ENCODE assay signal across 8 cellular contexts in genomic region chr20:34362502-34363061, GRCh38. TPM values are rescaled to one million over a fixed set of nuclear protein-coding genes. Genes with fewer than 3 reads are reported as not detected.
DNase-seq lines count a peak whose midpoint lies in the region; ATAC-seq and TF ChIP-seq lines count a peak whose summit lies in the region.

No MANE protein-coding gene starts in this region.

- POLR2A ChIA-PET in MCF 10A (lab: Yijun Ruan, JAX), result interaction anchor here (0.6 to 3.8 kb wide), 21 partner anchors 9 to 341 kb away, joined by 3 to 70 read pairs (median 10); partner anchors contain the start of genes AHCY, DYNLRB1 and EIF2S2
- POLR2A ChIA-PET in naive thymus-derived CD8-positive, alpha-beta T cell (lab: Charles Lee), result interaction anchor here (0.6 to 2.1 kb wide), 11 partner anchors 10 to 1591 kb away, joined by 3 to 11 read pairs (median 5); partner anchors contain the start of genes AHCY, DYNLRB1, PIGU and SCAND1

- peak overlapping the region; percentile 82; the same call in 1 of the 2 replicates for H3K27ac ChIP-seq in C4-2B

- TF ChIP-seq CTCF in C4-2B (conservative IDR thresholded peaks at IDR 0.05) (no peak), MCF 10A (IDR thresholded peaks at IDR 0.05; ENCODE audit: unreplicated experiment) (no peak)

- H3K27me3 Mint-ChIP-seq in MCF 10A (ENCODE audit: insufficient read depth, unreplicated experiment), result no peaks in the 10 kb centered on the region
- no peaks in the 10 kb centered on the region for H3K27me3 Mint-ChIP-seq in naive thymus-derived CD8-positive, alpha-beta T cell

- peaks cover 13% of the 10 kb centered on the region for H3K4me1 Mint-ChIP-seq in MCF 10A (ENCODE audit: insufficient read depth, unreplicated experiment)
- H3K4me1 Mint-ChIP-seq in naive thymus-derived CD8-positive, alpha-beta T cell, result peaks cover 18 to 45% (median 37%) of the 10 kb centered on the region in 4 donors

- no peaks in the 10 kb centered on the region for H3K9me3 Mint-ChIP-seq in MCF 10A (ENCODE audit: unreplicated experiment)
- no peaks in the 10 kb centered on the region for H3K9me3 Mint-ChIP-seq in naive thymus-derived CD8-positive, alpha-beta T cell

- CTCF ChIA-PET in MCF 10A (lab: Yijun Ruan, JAX), result interaction anchor here (0.6 to 7.7 kb wide), 17 partner anchors 8 to 407 kb away, joined by 3 to 58 read pairs (median 3); partner anchors contain the start of gene DYNLRB1

- peak overlapping the region; percentile 95 for H3K4me3 Mint-ChIP-seq in MCF 10A (ENCODE audit: unreplicated experiment)
- H3K4me3 Mint-ChIP-seq in naive thymus-derived CD8-positive, alpha-beta T cell, result peak overlapping the region; percentile 84 to 100 (median 100)

- no TSS peak for BruUV-seq in MCF 10A (replicated peaks; lab: Mats Ljungman, UMichigan)

- H3K36me3 Mint-ChIP-seq in MCF 10A (ENCODE audit: insufficient read depth, unreplicated experiment), result peaks cover 25% of the 10 kb centered on the region
- peaks cover 0 to 10% (median 2%) of the 10 kb centered on the region in 3 donors for H3K36me3 Mint-ChIP-seq in naive thymus-derived CD8-positive, alpha-beta T cell

- no peak for DNase-seq in MCF 10A (ENCODE audit: unreplicated experiment)
- DNase-seq in naive thymus-derived CD8-positive, alpha-beta T cell, result no peak
- no peak for DNase-seq in NCI-H2107 (lab: John Stamatoyannopoulos, UW)
- no peak for DNase-seq in NCI-H524 (lab: John Stamatoyannopoulos, UW)

- ATAC-seq in HG03439 (IDR thresholded peaks at IDR 0.05; ENCODE audit: unreplicated experiment) (peak; percentile 7), HG02610 (IDR thresholded peaks at IDR 0.05; ENCODE audit: unreplicated experiment) (no peak), HG02571 (IDR thresholded peaks at IDR 0.05; ENCODE audit: unreplicated experiment) (no peak)
- peak; percentile 24 to 34 for ATAC-seq in naive thymus-derived CD8-positive, alpha-beta T cell

- peak overlapping the region; percentile 100 for H3K27ac Mint-ChIP-seq in MCF 10A (ENCODE audit: low read depth, unreplicated experiment)
- peak overlapping the region; percentile 97 to 100 (median 98) for H3K27ac Mint-ChIP-seq in naive thymus-derived CD8-positive, alpha-beta T cell

- intact Hi-C loops in MCF 10A (cut with micrococcal nuclease), result loop anchor here (5.0 kb wide), 1 partner anchor 50 kb away; no protein-coding TSS in a partner anchor

RNA-seq across cellular contexts. Expression of gene ITCH, which starts 0.5 kb away (rescaled TPM):
- total RNA-seq in MCF 10A (2022), result 57.3 and 68.3 TPM in 2 replicates
- 10 to 100 TPM; 73.2 to 75.9 TPM for total RNA-seq in naive thymus-derived CD8-positive, alpha-beta T cell
- polyA plus RNA-seq in naive thymus-derived CD8-positive, alpha-beta T cell, result 10 to 100 TPM; 12.6 to 19.6 (median 12.8) TPM

RNA-seq across cellular contexts. Expression of gene AHCY, which starts 59.4 kb away (rescaled TPM):
- 101 and 175 TPM in 2 replicates for total RNA-seq in MCF 10A (2022)
- 10 to 100 TPM; 26.8 to 27.2 TPM for total RNA-seq in naive thymus-derived CD8-positive, alpha-beta T cell
- 10 to 100 TPM; 30.5 to 40.8 (median 37.4) TPM for polyA plus RNA-seq in naive thymus-derived CD8-positive, alpha-beta T cell

Comparison
In these comparisons a context has a peak if more than half of its experiments do, and no peak if none do; other contexts are left out.
1. ATAC-seq: peak in HG03439 (single experiment) and naive thymus-derived CD8-positive, alpha-beta T cell (2 of 2); none in HG02610 (single experiment) and HG02571 (single experiment).